ENCODE assay signal across 15 cellular contexts in genomic region chr5:134365604-134366003, GRCh38. TPM values are rescaled to one million over a fixed set of nuclear protein-coding genes. Genes with fewer than 3 reads are reported as not detected.
DNase-seq lines count a peak whose midpoint lies in the region; ATAC-seq and TF ChIP-seq lines count a peak whose summit lies in the region.
"Had no signal": no experiment of that assay in that cellular context is flagged by ENCODE, and none has a peak within 500 bp of the region (broad histone marks: within the 10 kb centered on the region; RNA-seq: fewer than 3 reads in every experiment).

No MANE protein-coding gene starts in this region.

- H3K27ac Mint-ChIP-seq in CD8-positive, alpha-beta T cell: no peak overlapping the region
- H3K27ac Mint-ChIP-seq in activated B cell treated with CpG ODN at 0.5 μM for 24 hours: no peak overlapping the region
- H3K27ac Mint-ChIP-seq in nephron: no peak overlapping the region

- no peaks in the 10 kb centered on the region for H3K27me3 Mint-ChIP-seq in CD8-positive, alpha-beta T cell (ENCODE audit: low read depth)
- H3K27me3 Mint-ChIP-seq in activated B cell treated with CpG ODN at 0.5 μM for 24 hours (no peaks in the 10 kb centered on the region), nephron (ENCODE audit: low read depth) (peaks cover 4% of the 10 kb centered on the region)

- no peaks in the 10 kb centered on the region for H3K36me3 ChIP-seq in CD8-positive, alpha-beta T cell (ENCODE audit: insufficient read depth, low read length)
- no peaks in the 10 kb centered on the region for H3K36me3 ChIP-seq in suprapubic skin
- H3K36me3 ChIP-seq: BLaER1, heart left ventricle had no signal

- TF ChIP-seq POLR2A in suprapubic skin (IDR thresholded peaks at IDR 0.05): no peak

- POLR2A ChIA-PET in CD8-positive, alpha-beta T cell (lab: Charles Lee): no interaction called here
- POLR2A ChIA-PET in activated B cell treated with CpG ODN at 0.5 μM for 24 hours (lab: Charles Lee): no interaction called here

- intact Hi-C loops in CD8-positive, alpha-beta T cell (cut with DNase I, micrococcal nuclease): loop anchor here in 1 of 2 experiments (2.0 to 10.0 kb wide), 4 partner anchors 267 to 1501 kb away; partner anchors contain the start of genes DDX46, GDF9, PCBD2 and SAR1B
- intact Hi-C loops in activated B cell treated with CpG ODN at 0.5 μM for 24 hours (cut with micrococcal nuclease): loop anchor here (2.0 kb wide), 1 partner anchor 211 kb away; no protein-coding TSS in a partner anchor

- peaks cover 11% of the 10 kb centered on the region for H3K36me3 Mint-ChIP-seq in CD8-positive, alpha-beta T cell
- H3K36me3 Mint-ChIP-seq in activated B cell treated with CpG ODN at 0.5 μM for 24 hours (ENCODE audit: low read depth) (peaks cover 6% of the 10 kb centered on the region), nephron (ENCODE audit: low read depth) (peaks cover 14% of the 10 kb centered on the region)

- H3K9me3 ChIP-seq in CD8-positive, alpha-beta T cell (ENCODE audit: low read length): no peaks in the 10 kb centered on the region
- H3K9me3 ChIP-seq in suprapubic skin: no peaks in the 10 kb centered on the region
- H3K9me3 ChIP-seq: BLaER1, heart left ventricle, psoas muscle had no signal

- H3K4me3 Mint-ChIP-seq in CD8-positive, alpha-beta T cell: peak overlapping the region; percentile 26
- H3K4me3 Mint-ChIP-seq in activated B cell treated with CpG ODN at 0.5 μM for 24 hours: peak overlapping the region; percentile 1
- peak overlapping the region; percentile 1 to 9 (median 9) for H3K4me3 Mint-ChIP-seq in nephron

- no peak for ATAC-seq in CD8-positive, alpha-beta T cell
- ATAC-seq in activated B cell treated with CpG ODN at 0.5 μM for 24 hours (ENCODE audit: low read depth) (no peak), GM18907 (IDR thresholded peaks at IDR 0.05; ENCODE audit: unreplicated experiment) (no peak)
- ATAC-seq: esophagus mucosa, heart left ventricle, psoas muscle had no signal

- no peak for TF ChIP-seq CTCF in CD8-positive, alpha-beta T cell (IDR thresholded peaks at IDR 0.05)
- TF ChIP-seq CTCF in HFF-Myc (IDR thresholded peaks at IDR 0.05; ENCODE audit: low read depth, low read length, missing control alignments) (no peak), activated B cell treated with CpG ODN at 0.5 μM for 24 hours (IDR thresholded peaks at IDR 0.05) (no peak), nephron (IDR thresholded peaks at IDR 0.05; ENCODE audit: unreplicated experiment in 3 of 3) (no peak), suprapubic skin (IDR thresholded peaks at IDR 0.05) (no peak)

- H3K27ac ChIP-seq in CD8-positive, alpha-beta T cell (ENCODE audit: low read depth, low read length): no peak overlapping the region
- no peak overlapping the region for H3K27ac ChIP-seq in suprapubic skin
- H3K27ac ChIP-seq: BLaER1, heart left ventricle had no signal

- CTCF ChIA-PET in CD8-positive, alpha-beta T cell (lab: Charles Lee): no interaction called here
- CTCF ChIA-PET in activated B cell treated with CpG ODN at 0.5 μM for 24 hours (lab: Charles Lee): no interaction called here

- H3K4me1 Mint-ChIP-seq in CD8-positive, alpha-beta T cell (ENCODE audit: low read depth): peaks cover 31% of the 10 kb centered on the region
- H3K4me1 Mint-ChIP-seq in activated B cell treated with CpG ODN at 0.5 μM for 24 hours: peaks cover 25% of the 10 kb centered on the region
- peaks cover 20% of the 10 kb centered on the region for H3K4me1 Mint-ChIP-seq in nephron

- no peak overlapping the region for H3K4me3 ChIP-seq in CD8-positive, alpha-beta T cell (ENCODE audit: low read depth, low read length)
- peak overlapping the region; percentile 93; the same call in 1 of the 2 replicates for H3K4me3 ChIP-seq in HFF-Myc (replicated peaks; ENCODE audit: low read depth, low read length)
- H3K4me3 ChIP-seq in suprapubic skin: no peak overlapping the region

- TF ChIP-seq EP300 in suprapubic skin (IDR thresholded peaks at IDR 0.05): no peak

- no peak for DNase-seq in CD8-positive, alpha-beta T cell
- DNase-seq in HFF-Myc (ENCODE audit: extremely low read depth, low read depth) (no peak), activated B cell treated with CpG ODN at 0.5 μM for 24 hours (no peak), suprapubic skin (ENCODE audit: low spot score in 2 of 2) (no peak), COLO668 (lab: John Stamatoyannopoulos, UW; ENCODE audit: unreplicated experiment) (no peak)
- DNase-seq: activated gamma-delta T cell, DMS79 treated with DMSO at 0.1 percent for 48 hours, heart left ventricle, NCI-H2081, NCI-H524 treated with DMSO at 0.1 percent for 48 hours, psoas muscle had no signal

- H3K27me3 ChIP-seq in CD8-positive, alpha-beta T cell (ENCODE audit: insufficient read depth, low read length): no peaks in the 10 kb centered on the region
- no peaks in the 10 kb centered on the region for H3K27me3 ChIP-seq in suprapubic skin
- H3K27me3 ChIP-seq: BLaER1, heart left ventricle had no signal

- WGBS in suprapubic skin: 93% methylated on average over 1 of the region's 1 CpG

- peaks cover 2% of the 10 kb centered on the region for H3K9me3 Mint-ChIP-seq in CD8-positive, alpha-beta T cell
- H3K9me3 Mint-ChIP-seq in activated B cell treated with CpG ODN at 0.5 μM for 24 hours: peaks cover 2% of the 10 kb centered on the region
- H3K9me3 Mint-ChIP-seq in nephron: peaks cover 3% of the 10 kb centered on the region

- H3K4me1 ChIP-seq in CD8-positive, alpha-beta T cell (ENCODE audit: insufficient read depth, low read length): peaks cover 21% of the 10 kb centered on the region
- peaks cover 26% of the 10 kb centered on the region for H3K4me1 ChIP-seq in suprapubic skin

RNA-seq across cellular contexts. Expression of gene CDKL3, which starts 1.4 kb away (rescaled TPM):
- total RNA-seq in CD8-positive, alpha-beta T cell: under 1 TPM; 0.22 to 0.30 TPM
- total RNA-seq in activated B cell treated with CpG ODN at 0.5 μM for 24 hours: 0.54 and 2.1 TPM in 2 replicates
- total RNA-seq in suprapubic skin: 1 to 10 TPM in 1 of 4 donors, under 1 TPM in 1, not detected in 2; 0.56 to 2.2 TPM

RNA-seq across cellular contexts. Expression of gene UBE2B, which starts 5.8 kb away (rescaled TPM):
- total RNA-seq in CD8-positive, alpha-beta T cell: 100 to 1,000 TPM; 249 to 250 TPM
- total RNA-seq in activated B cell treated with CpG ODN at 0.5 μM for 24 hours (60.4 and 64.4 TPM in 2 replicates), suprapubic skin (100 to 1,000 TPM in 1 of 4 donors, 10 to 100 TPM in 3; 33.3 to 110 (median 51.6) TPM)

RNA-seq across cellular contexts. Expression of gene CDKN2AIPNL, which starts 46.1 kb away (rescaled TPM):
- 10 to 100 TPM; 14.7 to 15.5 TPM for total RNA-seq in CD8-positive, alpha-beta T cell
- total RNA-seq in activated B cell treated with CpG ODN at 0.5 μM for 24 hours (21.6 and 22.4 TPM in 2 replicates), suprapubic skin (10 to 100 TPM; 14.7 to 21.9 (median 21.4) TPM)
